30 cellular contexts compared by ENCODE assay signal in the genomic region with DNA sequence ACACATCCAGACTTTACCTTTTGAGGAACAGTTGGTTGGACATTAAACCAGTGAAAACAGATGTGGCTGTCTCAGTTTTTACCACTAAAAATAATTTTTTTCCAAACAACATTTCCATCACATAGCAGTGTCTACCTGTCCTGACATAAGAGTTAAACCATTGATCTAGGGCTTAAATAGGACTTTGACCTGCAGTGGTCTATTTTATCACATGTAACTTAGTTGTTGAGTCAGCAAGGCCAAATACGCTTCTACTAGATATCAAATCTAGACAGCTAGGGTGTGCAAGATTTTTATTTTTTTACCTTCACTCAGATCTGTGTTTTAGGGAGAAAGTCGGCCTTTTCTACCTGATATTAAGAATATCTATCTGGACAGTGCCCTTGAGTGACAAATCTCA.
"Had no signal": no experiment of that assay in that cellular context is flagged by ENCODE, and none has a peak within 500 bp of the region (broad histone marks: within the 10 kb centered on the region; RNA-seq: fewer than 3 reads in every experiment).

No MANE protein-coding gene starts in this region.

- H3K27ac ChIP-seq: ovary, parathyroid adenoma, psoas muscle, skin epidermis, spleen, suprapubic skin, testis, tibial artery, transverse colon, upper lobe of left lung had no signal

- H3K79me2 ChIP-seq: parathyroid adenoma had no signal

- DNase-seq: naive B cell; naive thymus-derived CD8-positive, alpha-beta T cell; nephron progenitor cell; occipital lobe; ovary; posterior cingulate gyrus; psoas muscle; right cardiac atrium; spleen; stimulated activated CD4-positive, alpha-beta T cell treated with anti-CD3 and anti-CD28 coated beads, Interleukin-12 subunit alpha, Interleukin-12 subunit beta, amount 100 ng/mL, for 4 hours; stimulated activated CD4-positive, alpha-beta T cell treated with anti-CD3 and anti-CD28 coated beads, Interleukin-1b, Interleukin-23, amount 100 ng/mL, for 48 hours; stimulated activated CD4-positive, alpha-beta T cell treated with anti-CD3 and anti-CD28 coated beads, Interleukin-4, amount 100 ng/mL, for 1 hour; stimulated activated CD4-positive, alpha-beta T cell treated with anti-CD3 and anti-CD28 coated beads, Interleukin-4, amount 100 ng/mL, for 4 hours; stimulated activated CD8-positive, alpha-beta memory T cell treated with anti-CD3 and anti-CD28 coated beads, Interleukin-4, amount 100 ng/mL, for 48 hours; stimulated activated naive CD4-positive, alpha-beta T cell; stimulated activated naive CD8-positive, alpha-beta T cell treated with anti-CD3 and anti-CD28 coated beads, Interleukin-15, amount 100 ng/mL, for 72 hours; stimulated activated naive CD8-positive, alpha-beta T cell treated with anti-CD3 and anti-CD28 coated beads, Interleukin-15, Interleukin-2, amounts not matched to agents 100 U/mL and 50 U/mL, for 24 hours; substantia nigra; testis; tibial artery; transverse colon; upper lobe of left lung had no signal

- H3K4me1 ChIP-seq: parathyroid adenoma, psoas muscle, spleen, suprapubic skin, testis, tibial artery, upper lobe of left lung had no signal

- FAIRE-seq: urothelium cell line had no signal

- H2AFZ ChIP-seq: parathyroid adenoma had no signal

- H3K36me3 ChIP-seq: ovary, spleen, suprapubic skin, tibial artery, transverse colon, upper lobe of left lung had no signal

- H3K4me2 ChIP-seq: smooth muscle cell had no signal

- H3K9me3 ChIP-seq: ovary, psoas muscle, spleen, suprapubic skin, testis, tibial artery, transverse colon, upper lobe of left lung had no signal

- H3K4me3 ChIP-seq: ovary, psoas muscle, skin epidermis, smooth muscle cell, spleen, suprapubic skin, testis, tibial artery, transverse colon, upper lobe of left lung had no signal

- H3K9ac ChIP-seq: parathyroid adenoma had no signal

- ATAC-seq: naive thymus-derived CD8-positive, alpha-beta T cell; natural killer cell treated with Interleukin-12 subunit alpha and Interleukin-12 subunit beta and Interleukin-15 and Interleukin-18, amount 100 ng/mL, for 72 hours; psoas muscle; right cardiac atrium; sciatic nerve; stimulated activated memory B cell treated with anti-CD40 and anti-IgM and Interleukin-4, amounts not matched to agents 10 μg/mL and 1 μg/mL and 100 μg/mL, for 72 hours; stimulated activated naive CD8-positive, alpha-beta T cell treated with anti-CD3 and anti-CD28 coated beads, Interleukin-15, amount 100 ng/mL, for 72 hours; stimulated activated naive CD8-positive, alpha-beta T cell treated with anti-CD3 and anti-CD28 coated beads, Interleukin-15, Interleukin-2, amounts not matched to agents 100 U/mL and 50 U/mL, for 24 hours had no signal

- H3K27me3 ChIP-seq: ovary, testis, tibial artery, transverse colon, upper lobe of left lung had no signal
